Comparison of ENCODE assay signal across 1 cellular context in genomic region chr3:66655673-66656072, GRCh38.
TF ChIP-seq lines count a peak whose summit lies in the region.

No MANE protein-coding gene starts in this region.

TF ChIP-seq in GM23338, 12 proteins besides CTCF, POLR2A, EP300 and RAD21:
- no peak for TF ChIP-seq ETS1 (IDR thresholded peaks at IDR 0.05)
- TF ChIP-seq ZNF462 (CRISPR knock-in tag; IDR thresholded peaks at IDR 0.05): no peak
- no peak for TF ChIP-seq NANOG (IDR thresholded peaks at IDR 0.05; ENCODE audit: borderline replicate concordance)
- no peak for TF ChIP-seq CREB1 (CRISPR knock-in tag; IDR thresholded peaks at IDR 0.05; ENCODE audit: low read depth)
- no peak for TF ChIP-seq POLR2AphosphoS5 (IDR thresholded peaks at IDR 0.05; ENCODE audit: low read depth)
- TF ChIP-seq ZNF331 (CRISPR knock-in tag; IDR thresholded peaks at IDR 0.05; ENCODE audit: low read depth): no peak
- no peak for TF ChIP-seq JUNB (IDR thresholded peaks at IDR 0.05; ENCODE audit: unreplicated experiment)
- TF ChIP-seq STAT1 (IDR thresholded peaks at IDR 0.05; ENCODE audit: unreplicated experiment): no peak
- no peak for TF ChIP-seq EZH2 (IDR thresholded peaks at IDR 0.05; ENCODE audit: low read depth, unreplicated experiment)
- TF ChIP-seq ZNF114 (CRISPR knock-in tag; IDR thresholded peaks at IDR 0.05): no peak
